In genomic region chr9:26326473-26327044, GRCh38 we compare ENCODE assay signal across 8 cellular contexts.
DNase-seq lines count a peak whose midpoint lies in the region; TF ChIP-seq lines count a peak whose summit lies in the region.

No MANE protein-coding gene starts in this region.

- peak; percentile 14 to 18 for DNase-seq in activated T-cell treated with anti-CD3 and anti-CD28 coated beads, Interleukin-2, amount 50 U/mL, for 48 hours
- no peak for DNase-seq in activated T-cell treated with anti-CD3 and anti-CD28 coated beads for 4 hours
- peak; percentile 32 for DNase-seq in HEK293T (ENCODE audit: extremely low spot score)
- DNase-seq in NCI-H1694 treated with DMSO at 0.1 percent for 48 hours (lab: John Stamatoyannopoulos, UW) = peak; percentile 48
- DNase-seq in anterior cingulate cortex (lab: John Stamatoyannopoulos, UW) = peak in 32 of 58 donors; percentile 2 to 53 (median 10)
- peak; percentile 85 for DNase-seq in inferior parietal cortex (ENCODE audit: extremely low spot score)
- peak; percentile 53 for DNase-seq in testis
- DNase-seq in stimulated activated CD8-positive, alpha-beta memory T cell treated with anti-CD3 and anti-CD28 coated beads, Interleukin-4, amount 100 ng/mL, for 48 hours = no peak

- no peaks in the 10 kb centered on the region for H3K36me3 ChIP-seq in testis (ENCODE audit: low read depth, missing control alignments)

- POLR2A ChIA-PET in HEK293T (lab: Yijun Ruan, JAX) = no interaction called here

- CTCF ChIA-PET in HEK293T (lab: Yijun Ruan, JAX) = no interaction called here

- H3K27ac ChIP-seq in testis = no peak overlapping the region

- H3K4me3 ChIP-seq in testis = no peak overlapping the region

- no peaks in the 10 kb centered on the region for H3K4me1 ChIP-seq in testis

- intact Hi-C loops in testis (cut with DNase I; ENCODE audit: low total_unique reads) = no loop called here

- H3K9me3 ChIP-seq in testis = no peaks in the 10 kb centered on the region

- peak; percentile 64 to 80 (median 72) for TF ChIP-seq CTCF in testis (IDR thresholded peaks at IDR 0.05)

- H3K27me3 ChIP-seq in testis = no peaks in the 10 kb centered on the region

- no peak for TF ChIP-seq POLR2A in testis (IDR thresholded peaks at IDR 0.05)

- 24 to 26% methylated on average over 6 of the region's 6 CpGs for WGBS in testis, 2 donors

TF ChIP-seq in HEK293T, 16 proteins besides CTCF, POLR2A, EP300 and RAD21:
- TF ChIP-seq FOXK2 (IDR thresholded peaks at IDR 0.05) = no peak
- no peak for TF ChIP-seq FOXA1 (IDR thresholded peaks at IDR 0.05)
- no peak for TF ChIP-seq HDGF (IDR thresholded peaks at IDR 0.05; ENCODE audit: borderline replicate concordance)
- TF ChIP-seq NFRKB (IDR thresholded peaks at IDR 0.05) = no peak
- TF ChIP-seq LEF1 (IDR thresholded peaks at IDR 0.05; ENCODE audit: borderline replicate concordance) = no peak
- TF ChIP-seq SP1 (IDR thresholded peaks at IDR 0.05) = no peak
- no peak for TF ChIP-seq TARDBP (IDR thresholded peaks at IDR 0.05)
- no peak for TF ChIP-seq ARNT (IDR thresholded peaks at IDR 0.05)
- no peak for TF ChIP-seq BHLHE40 (IDR thresholded peaks at IDR 0.05; ENCODE audit: borderline replicate concordance)
- no peak for TF ChIP-seq SUZ12 (IDR thresholded peaks at IDR 0.05)
- no peak for TF ChIP-seq ZNF384 (IDR thresholded peaks at IDR 0.05)
- no peak for TF ChIP-seq ELF4 (IDR thresholded peaks at IDR 0.05)

Comparison
In these comparisons a context has a peak if more than half of its experiments do, and no peak if none do; other contexts are left out.
1. DNase-seq: peak in activated T-cell treated with anti-CD3 and anti-CD28 coated beads, Interleukin-2, amount 50 U/mL, for 48 hours (2 of 2), HEK293T (single experiment), NCI-H1694 treated with DMSO at 0.1 percent for 48 hours (single experiment), anterior cingulate cortex (32 of 58), inferior parietal cortex (single experiment) and testis (single experiment); none in activated T-cell treated with anti-CD3 and anti-CD28 coated beads for 4 hours (single experiment) and stimulated activated CD8-positive, alpha-beta memory T cell treated with anti-CD3 and anti-CD28 coated beads, Interleukin-4, amount 100 ng/mL, for 48 hours (single experiment).